Comparison of ENCODE assay signal across 1 cellular context in genomic region chr3:193982258-193982659, GRCh38.
TF ChIP-seq lines count a peak whose summit lies in the region.

No MANE protein-coding gene starts in this region.

TF ChIP-seq in WTC11, 78 proteins besides CTCF, POLR2A, EP300 and RAD21 (continued from another document):
- TF ChIP-seq, protein P1, sequence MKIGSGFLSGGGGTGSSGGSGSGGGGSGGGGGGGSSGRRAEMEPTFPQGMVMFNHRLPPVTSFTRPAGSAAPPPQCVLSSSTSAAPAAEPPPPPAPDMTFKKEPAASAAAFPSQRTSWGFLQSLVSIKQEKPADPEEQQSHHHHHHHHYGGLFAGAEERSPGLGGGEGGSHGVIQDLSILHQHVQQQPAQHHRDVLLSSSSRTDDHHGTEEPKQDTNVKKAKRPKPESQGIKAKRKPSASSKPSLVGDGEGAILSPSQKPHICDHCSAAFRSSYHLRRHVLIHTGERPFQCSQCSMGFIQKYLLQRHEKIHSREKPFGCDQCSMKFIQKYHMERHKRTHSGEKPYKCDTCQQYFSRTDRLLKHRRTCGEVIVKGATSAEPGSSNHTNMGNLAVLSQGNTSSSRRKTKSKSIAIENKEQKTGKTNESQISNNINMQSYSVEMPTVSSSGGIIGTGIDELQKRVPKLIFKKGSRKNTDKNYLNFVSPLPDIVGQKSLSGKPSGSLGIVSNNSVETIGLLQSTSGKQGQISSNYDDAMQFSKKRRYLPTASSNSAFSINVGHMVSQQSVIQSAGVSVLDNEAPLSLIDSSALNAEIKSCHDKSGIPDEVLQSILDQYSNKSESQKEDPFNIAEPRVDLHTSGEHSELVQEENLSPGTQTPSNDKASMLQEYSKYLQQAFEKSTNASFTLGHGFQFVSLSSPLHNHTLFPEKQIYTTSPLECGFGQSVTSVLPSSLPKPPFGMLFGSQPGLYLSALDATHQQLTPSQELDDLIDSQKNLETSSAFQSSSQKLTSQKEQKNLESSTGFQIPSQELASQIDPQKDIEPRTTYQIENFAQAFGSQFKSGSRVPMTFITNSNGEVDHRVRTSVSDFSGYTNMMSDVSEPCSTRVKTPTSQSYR (CRISPR knock-in tag; IDR thresholded peaks at IDR 0.05) = no peak
- TF ChIP-seq, protein P2, sequence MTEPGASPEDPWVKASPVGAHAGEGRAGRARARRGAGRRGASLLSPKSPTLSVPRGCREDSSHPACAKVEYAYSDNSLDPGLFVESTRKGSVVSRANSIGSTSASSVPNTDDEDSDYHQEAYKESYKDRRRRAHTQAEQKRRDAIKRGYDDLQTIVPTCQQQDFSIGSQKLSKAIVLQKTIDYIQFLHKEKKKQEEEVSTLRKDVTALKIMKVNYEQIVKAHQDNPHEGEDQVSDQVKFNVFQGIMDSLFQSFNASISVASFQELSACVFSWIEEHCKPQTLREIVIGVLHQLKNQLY (CRISPR knock-in tag; IDR thresholded peaks at IDR 0.05) = no peak
